In genomic region chr1:56068210-56068609, GRCh38 we compare ENCODE assay signal across 32 cellular contexts.
DNase-seq lines count a peak whose midpoint lies in the region; ATAC-seq and TF ChIP-seq lines count a peak whose summit lies in the region.
"Had no signal": no experiment of that assay in that cellular context is flagged by ENCODE, and none has a peak within 500 bp of the region (broad histone marks: within the 10 kb centered on the region; RNA-seq: fewer than 3 reads in every experiment).

No MANE protein-coding gene starts in this region.

- peak overlapping the region; percentile 26 for H2AFZ ChIP-seq in ACC112 (ENCODE audit: low read length, unreplicated experiment)

- no peak overlapping the region for H3K27ac Mint-ChIP-seq in CD8-positive, alpha-beta T cell
- H3K27ac Mint-ChIP-seq: activated naive CD8-positive, alpha-beta T cell treated with anti-CD3 and anti-CD28 coated beads, Interleukin-2, amount 10 ng/mL, durations not matched to agents 7 days and 5 days; H9; naive thymus-derived CD4-positive, alpha-beta T cell; stimulated activated effector memory CD8-positive, alpha-beta T cell treated with anti-CD3 and anti-CD28 coated beads, Interleukin-12 subunit alpha, Interleukin-12 subunit beta, amount 100 ng/mL, for 72 hours; T-helper 1 cell treated with Interleukin-12 subunit alpha and Interleukin-12 subunit beta and Interleukin-4 antibody, amounts not matched to agents 30 μg/mL and 1 μg/mL, for 36 hours had no signal

- H3K4me1 ChIP-seq in ACC112 (ENCODE audit: control insufficient read depth, insufficient read depth, low read length, unreplicated experiment), result peaks cover 34% of the 10 kb centered on the region
- no peaks in the 10 kb centered on the region for H3K4me1 ChIP-seq in CD8-positive, alpha-beta T cell (ENCODE audit: insufficient read depth, low read length)
- H3K4me1 ChIP-seq: uterus had no signal

- intact Hi-C loops in CD8-positive, alpha-beta T cell (cut with DNase I, micrococcal nuclease), result no loop called here

- no peak overlapping the region for H3K4me3 ChIP-seq in ACC112 (ENCODE audit: low read depth, low read length)
- no peak overlapping the region for H3K4me3 ChIP-seq in CD8-positive, alpha-beta T cell (ENCODE audit: low read depth, low read length)
- H3K4me3 ChIP-seq: dorsolateral prefrontal cortex, gastrocnemius medialis, psoas muscle, testis, uterus had no signal

- H3K27me3 ChIP-seq in ACC112 (ENCODE audit: insufficient read depth, low read length), result no peaks in the 10 kb centered on the region
- no peaks in the 10 kb centered on the region for H3K27me3 ChIP-seq in CD8-positive, alpha-beta T cell (ENCODE audit: insufficient read depth, low read length)
- H3K27me3 ChIP-seq: gastrocnemius medialis, testis, uterus had no signal

- POLR2A ChIA-PET in CD8-positive, alpha-beta T cell (lab: Charles Lee), result no interaction called here

- H3K9me3 Mint-ChIP-seq in CD8-positive, alpha-beta T cell, result no peaks in the 10 kb centered on the region
- H3K9me3 Mint-ChIP-seq: activated naive CD8-positive, alpha-beta T cell treated with anti-CD3 and anti-CD28 coated beads, Interleukin-2, amount 10 ng/mL, durations not matched to agents 7 days and 5 days; activated T-cell treated with anti-CD3 and anti-CD28 coated beads, Interleukin-2, amount 50 U/mL, for 4 hours; H9; T-helper 1 cell treated with Interleukin-12 subunit alpha and Interleukin-12 subunit beta and Interleukin-4 antibody, amounts not matched to agents 30 μg/mL and 1 μg/mL, for 36 hours had no signal

- peak overlapping the region; percentile 63 for H3K27ac ChIP-seq in ACC112 (ENCODE audit: low read depth, low read length)
- H3K27ac ChIP-seq in CD8-positive, alpha-beta T cell (ENCODE audit: low read depth, low read length), result no peak overlapping the region
- H3K27ac ChIP-seq: dorsolateral prefrontal cortex, gastrocnemius medialis, testis, uterus had no signal

- CTCF ChIA-PET in CD8-positive, alpha-beta T cell (lab: Charles Lee), result no interaction called here

- no peaks in the 10 kb centered on the region for H3K27me3 Mint-ChIP-seq in CD8-positive, alpha-beta T cell (ENCODE audit: low read depth)
- H3K27me3 Mint-ChIP-seq: activated naive CD8-positive, alpha-beta T cell treated with anti-CD3 and anti-CD28 coated beads, Interleukin-2, amount 10 ng/mL, durations not matched to agents 7 days and 5 days; naive thymus-derived CD4-positive, alpha-beta T cell had no signal

- no peak overlapping the region for H3K4me3 Mint-ChIP-seq in CD8-positive, alpha-beta T cell
- H3K4me3 Mint-ChIP-seq: activated naive CD8-positive, alpha-beta T cell treated with anti-CD3 and anti-CD28 coated beads, Interleukin-2, amount 10 ng/mL, durations not matched to agents 7 days and 5 days; activated T-cell treated with anti-CD3 and anti-CD28 coated beads, Interleukin-2, amount 50 U/mL, for 4 hours; H9; naive thymus-derived CD4-positive, alpha-beta T cell; stimulated activated effector memory CD8-positive, alpha-beta T cell treated with anti-CD3 and anti-CD28 coated beads, Interleukin-12 subunit alpha, Interleukin-12 subunit beta, amount 100 ng/mL, for 72 hours; T-helper 1 cell treated with Interleukin-12 subunit alpha and Interleukin-12 subunit beta and Interleukin-4 antibody, amounts not matched to agents 30 μg/mL and 1 μg/mL, for 36 hours had no signal

- H3K9me3 ChIP-seq in CD8-positive, alpha-beta T cell (ENCODE audit: low read length), result no peaks in the 10 kb centered on the region
- H3K9me3 ChIP-seq: gastrocnemius medialis, psoas muscle, SK-N-SH, testis, uterus had no signal

- no peaks in the 10 kb centered on the region for H3K79me2 ChIP-seq in ACC112 (ENCODE audit: control insufficient read depth, insufficient read depth, low read length, unreplicated experiment)

- TF ChIP-seq CTCF in CD8-positive, alpha-beta T cell (IDR thresholded peaks at IDR 0.05), result no peak

- H3K36me3 ChIP-seq in ACC112 (ENCODE audit: insufficient read depth, low read length), result no peaks in the 10 kb centered on the region
- no peaks in the 10 kb centered on the region for H3K36me3 ChIP-seq in CD8-positive, alpha-beta T cell (ENCODE audit: insufficient read depth, low read length)
- H3K36me3 ChIP-seq: gastrocnemius medialis, uterus had no signal

- peak; percentile 30 for DNase-seq in LHCN-M2 (ENCODE audit: low read depth)
- peak; percentile 44 for DNase-seq in dermis blood vessel endothelial cell
- peak; percentile 27 for DNase-seq in renal cortical epithelial cell (ENCODE audit: low read depth)
- no peak for DNase-seq in stimulated activated naive CD4-positive, alpha-beta T cell (lab: John Stamatoyannopoulos, UW)
- no peak for DNase-seq in NCI-H2081 treated with DMSO at 0.1 percent for 48 hours (lab: John Stamatoyannopoulos, UW)
- no peak for DNase-seq in CD8-positive, alpha-beta T cell
- DNase-seq: activated CD4-positive, CD25-positive, alpha-beta regulatory T cell; activated gamma-delta T cell treated with Interleukin-2 at 50 U/mL for 16 hours; activated naive CD8-positive, alpha-beta T cell treated with anti-CD3 and anti-CD28 coated beads, Interleukin-2, amount 10 ng/mL, durations not matched to agents 7 days and 5 days; activated T-cell treated with anti-CD3 and anti-CD28 coated beads, Interleukin-2, amount 50 U/mL, for 4 hours; DMS53; dorsolateral prefrontal cortex; gastrocnemius medialis; GDM1; H9; Karpas-422; midbrain; MV-4-11; naive thymus-derived CD4-positive, alpha-beta T cell; NCI-H1436 treated with DMSO at 0.1 percent for 48 hours; NCI-H2171; nucleus accumbens; psoas muscle; SK-N-SH; testis; uterus had no signal

- no peaks in the 10 kb centered on the region for H3K36me3 Mint-ChIP-seq in CD8-positive, alpha-beta T cell
- H3K36me3 Mint-ChIP-seq: activated naive CD8-positive, alpha-beta T cell treated with anti-CD3 and anti-CD28 coated beads, Interleukin-2, amount 10 ng/mL, durations not matched to agents 7 days and 5 days; naive thymus-derived CD4-positive, alpha-beta T cell; stimulated activated effector memory CD8-positive, alpha-beta T cell treated with anti-CD3 and anti-CD28 coated beads, Interleukin-12 subunit alpha, Interleukin-12 subunit beta, amount 100 ng/mL, for 72 hours had no signal

- no peaks in the 10 kb centered on the region for H3K4me1 Mint-ChIP-seq in CD8-positive, alpha-beta T cell (ENCODE audit: low read depth)
- H3K4me1 Mint-ChIP-seq: activated naive CD8-positive, alpha-beta T cell treated with anti-CD3 and anti-CD28 coated beads, Interleukin-2, amount 10 ng/mL, durations not matched to agents 7 days and 5 days; H9; naive thymus-derived CD4-positive, alpha-beta T cell; stimulated activated effector memory CD8-positive, alpha-beta T cell treated with anti-CD3 and anti-CD28 coated beads, Interleukin-12 subunit alpha, Interleukin-12 subunit beta, amount 100 ng/mL, for 72 hours had no signal

- ATAC-seq in HG02610 (IDR thresholded peaks at IDR 0.05; ENCODE audit: unreplicated experiment), result no peak
- ATAC-seq in CD8-positive, alpha-beta T cell, result no peak
- ATAC-seq: activated T-cell treated with anti-CD3 and anti-CD28 coated beads, Interleukin-2, amount 50 U/mL, for 4 hours; gastrocnemius medialis; HepG2; naive thymus-derived CD4-positive, alpha-beta T cell; Right ventricle myocardium inferior; stimulated activated effector memory CD8-positive, alpha-beta T cell treated with anti-CD3 and anti-CD28 coated beads, Interleukin-12 subunit alpha, Interleukin-12 subunit beta, amount 100 ng/mL, for 72 hours had no signal

Comparison
In these comparisons a context has a peak if more than half of its experiments do, and no peak if none do; other contexts are left out.
1. DNase-seq: peak in LHCN-M2 (single experiment), dermis blood vessel endothelial cell (single experiment) and renal cortical epithelial cell (single experiment); none in stimulated activated naive CD4-positive, alpha-beta T cell (0 of 6), NCI-H2081 treated with DMSO at 0.1 percent for 48 hours (single experiment) and CD8-positive, alpha-beta T cell (0 of 7).